In genomic region chr16:56225013-56225742, GRCh38 we compare ENCODE assay signal across 17 cellular contexts. TPM values are rescaled to one million over a fixed set of nuclear protein-coding genes. Genes with fewer than 3 reads are reported as not detected.
DNase-seq lines count a peak whose midpoint lies in the region; ATAC-seq and TF ChIP-seq lines count a peak whose summit lies in the region.
"Had no signal": no experiment of that assay in that cellular context is flagged by ENCODE, and none has a peak within 500 bp of the region (broad histone marks: within the 10 kb centered on the region; RNA-seq: fewer than 3 reads in every experiment).

No MANE protein-coding gene starts in this region.

- H3K9ac ChIP-seq in parathyroid adenoma (no peak overlapping the region), PC-3 (ENCODE audit: low read length) (no peak overlapping the region)

- H3K27ac ChIP-seq in parathyroid adenoma (peak overlapping the region; percentile 43), PC-3 (ENCODE audit: low read length) (no peak overlapping the region)

- ATAC-seq in activated CD8-positive, alpha-beta T cell treated with anti-CD3 and anti-CD28 coated beads, Interleukin-2, amount 10 ng/mL, durations not matched to agents 7 days and 5 days = peak; percentile 45
- no peak for ATAC-seq in activated CD8-positive, alpha-beta T cell treated with anti-CD3 and anti-CD28 coated beads for 36 hours
- peak; percentile 32 for ATAC-seq in central memory CD8-positive, alpha-beta T cell (replicated peaks; ENCODE audit: extremely low read depth, poor library complexity, severe bottlenecking)
- ATAC-seq in PC-3 = no peak
- ATAC-seq: Panc1 had no signal

- H3K4me2 ChIP-seq in parathyroid adenoma (ENCODE audit: low read length) (no peak overlapping the region), PC-3 (ENCODE audit: low read length) (no peak overlapping the region)

- CTCF ChIA-PET in activated CD8-positive, alpha-beta T cell treated with anti-CD3 and anti-CD28 coated beads, Interleukin-2, amount 10 ng/mL, durations not matched to agents 7 days and 5 days (lab: Charles Lee) = interaction anchor here (0.9 to 1.2 kb wide), 3 partner anchors 16 to 24 kb away, joined by 3 to 4 read pairs (median 4); no protein-coding TSS in a partner anchor
- CTCF ChIA-PET in activated CD8-positive, alpha-beta T cell treated with anti-CD3 and anti-CD28 coated beads for 36 hours (lab: Charles Lee) = interaction anchor here (1.6 kb wide), 2 partner anchors 23 to 184 kb away, joined by 4 read pairs; no protein-coding TSS in a partner anchor
- CTCF ChIA-PET in PC-3 (lab: Charles Lee) = no interaction called here

- peaks cover 33% of the 10 kb centered on the region for H3K4me1 Mint-ChIP-seq in activated CD8-positive, alpha-beta T cell treated with anti-CD3 and anti-CD28 coated beads, Interleukin-2, amount 10 ng/mL, durations not matched to agents 7 days and 5 days (ENCODE audit: low read depth)
- peaks cover 25% of the 10 kb centered on the region for H3K4me1 Mint-ChIP-seq in activated CD8-positive, alpha-beta T cell treated with anti-CD3 and anti-CD28 coated beads for 36 hours (ENCODE audit: low read depth)
- H3K4me1 Mint-ChIP-seq in central memory CD8-positive, alpha-beta T cell = peaks cover 45% of the 10 kb centered on the region

- no peak overlapping the region for H3K4me3 ChIP-seq in parathyroid adenoma (ENCODE audit: low read depth, low read length)
- no peak overlapping the region for H3K4me3 ChIP-seq in PC-3 (ENCODE audit: low read length)

- H3K9me3 ChIP-seq in parathyroid adenoma (ENCODE audit: control insufficient read depth, low read length) (no peaks in the 10 kb centered on the region), PC-3 (ENCODE audit: low read length) (no peaks in the 10 kb centered on the region)

- intact Hi-C loops in activated CD8-positive, alpha-beta T cell treated with anti-CD3 and anti-CD28 coated beads for 36 hours (cut with micrococcal nuclease) = no loop called here
- intact Hi-C loops in PC-3 (cut with micrococcal nuclease) = no loop called here

- H3K36me3 ChIP-seq in parathyroid adenoma (ENCODE audit: control insufficient read depth, insufficient read depth, low read length) (no peaks in the 10 kb centered on the region), PC-3 (ENCODE audit: low read depth, low read length) (no peaks in the 10 kb centered on the region)

- no peaks in the 10 kb centered on the region for H3K36me3 Mint-ChIP-seq in activated CD8-positive, alpha-beta T cell treated with anti-CD3 and anti-CD28 coated beads, Interleukin-2, amount 10 ng/mL, durations not matched to agents 7 days and 5 days (ENCODE audit: low read depth)
- H3K36me3 Mint-ChIP-seq in activated CD8-positive, alpha-beta T cell treated with anti-CD3 and anti-CD28 coated beads for 36 hours (ENCODE audit: low read depth) = no peaks in the 10 kb centered on the region
- no peaks in the 10 kb centered on the region for H3K36me3 Mint-ChIP-seq in central memory CD8-positive, alpha-beta T cell (ENCODE audit: insufficient read depth)

- H3K79me2 ChIP-seq in parathyroid adenoma (peaks cover 19% of the 10 kb centered on the region), PC-3 (ENCODE audit: low read length) (no peaks in the 10 kb centered on the region)

- POLR2A ChIA-PET in activated CD8-positive, alpha-beta T cell treated with anti-CD3 and anti-CD28 coated beads, Interleukin-2, amount 10 ng/mL, durations not matched to agents 7 days and 5 days (lab: Charles Lee) = no interaction called here
- POLR2A ChIA-PET in activated CD8-positive, alpha-beta T cell treated with anti-CD3 and anti-CD28 coated beads for 36 hours (lab: Charles Lee) = no interaction called here
- POLR2A ChIA-PET in PC-3 (lab: Charles Lee; ENCODE audit: unreplicated experiment) = no interaction called here

- no peak overlapping the region for H3K4me3 Mint-ChIP-seq in activated CD8-positive, alpha-beta T cell treated with anti-CD3 and anti-CD28 coated beads, Interleukin-2, amount 10 ng/mL, durations not matched to agents 7 days and 5 days
- H3K4me3 Mint-ChIP-seq in activated CD8-positive, alpha-beta T cell treated with anti-CD3 and anti-CD28 coated beads for 36 hours = no peak overlapping the region
- H3K4me3 Mint-ChIP-seq in central memory CD8-positive, alpha-beta T cell = peak overlapping the region; percentile 23
- H3K4me3 Mint-ChIP-seq: CD4-positive, alpha-beta T cell had no signal

- TF ChIP-seq CTCF in activated CD8-positive, alpha-beta T cell treated with anti-CD3 and anti-CD28 coated beads for 36 hours (IDR thresholded peaks at IDR 0.05) = no peak
- TF ChIP-seq CTCF in parathyroid adenoma (IDR thresholded peaks at IDR 0.05) (no peak), PC-3 (conservative IDR thresholded peaks at IDR 0.05; ENCODE audit: low read depth, low read length) (no peak)

- H3F3A ChIP-seq in PC-3 (ENCODE audit: low read length, unreplicated experiment) = no peaks in the 10 kb centered on the region

- peaks cover 13% of the 10 kb centered on the region for H3K27me3 Mint-ChIP-seq in activated CD8-positive, alpha-beta T cell treated with anti-CD3 and anti-CD28 coated beads, Interleukin-2, amount 10 ng/mL, durations not matched to agents 7 days and 5 days (ENCODE audit: low read depth)
- H3K27me3 Mint-ChIP-seq in activated CD8-positive, alpha-beta T cell treated with anti-CD3 and anti-CD28 coated beads for 36 hours = peaks cover 5% of the 10 kb centered on the region
- no peaks in the 10 kb centered on the region for H3K27me3 Mint-ChIP-seq in central memory CD8-positive, alpha-beta T cell
- H3K27me3 Mint-ChIP-seq: CD4-positive, alpha-beta T cell had no signal

- H2AFZ ChIP-seq in parathyroid adenoma (no peak overlapping the region), PC-3 (ENCODE audit: low read length) (no peak overlapping the region)

- DNase-seq in activated CD8-positive, alpha-beta T cell treated with anti-CD3 and anti-CD28 coated beads, Interleukin-2, amount 10 ng/mL, durations not matched to agents 7 days and 5 days = no peak
- DNase-seq in activated CD8-positive, alpha-beta T cell treated with anti-CD3 and anti-CD28 coated beads for 36 hours = no peak
- DNase-seq in NCI-H1694 (lab: John Stamatoyannopoulos, UW) = peak; percentile 28
- no peak for DNase-seq in central memory CD8-positive, alpha-beta T cell (ENCODE audit: low spot score in 2 of 2)
- DNase-seq in Kasumi-1 (lab: John Stamatoyannopoulos, UW) = no peak
- no peak for DNase-seq in PC-3
- no peak for DNase-seq in SK-N-DZ (ENCODE audit: low spot score)
- DNase-seq: AML-193; CD4-positive, alpha-beta T cell; EL; Karpas-422; NCI-H1417 treated with DMSO at 0.1 percent for 48 hours; NCI-H2081; NCI-H2227 treated with DMSO at 0.1 percent for 48 hours; NCI-H526 had no signal

- H3K9me2 ChIP-seq in PC-3 (replicated peaks; ENCODE audit: low read length) = no peaks in the 10 kb centered on the region

- no peaks in the 10 kb centered on the region for H3K9me3 Mint-ChIP-seq in activated CD8-positive, alpha-beta T cell treated with anti-CD3 and anti-CD28 coated beads, Interleukin-2, amount 10 ng/mL, durations not matched to agents 7 days and 5 days (ENCODE audit: insufficient read depth)
- H3K9me3 Mint-ChIP-seq in activated CD8-positive, alpha-beta T cell treated with anti-CD3 and anti-CD28 coated beads for 36 hours = no peaks in the 10 kb centered on the region
- H3K9me3 Mint-ChIP-seq in central memory CD8-positive, alpha-beta T cell = no peaks in the 10 kb centered on the region
- H3K9me3 Mint-ChIP-seq: CD4-positive, alpha-beta T cell had no signal

- H3K4me1 ChIP-seq in parathyroid adenoma (peaks cover 25% of the 10 kb centered on the region), PC-3 (ENCODE audit: insufficient read depth, low read length) (no peaks in the 10 kb centered on the region)

- H3K27ac Mint-ChIP-seq in activated CD8-positive, alpha-beta T cell treated with anti-CD3 and anti-CD28 coated beads, Interleukin-2, amount 10 ng/mL, durations not matched to agents 7 days and 5 days = no peak overlapping the region
- H3K27ac Mint-ChIP-seq in activated CD8-positive, alpha-beta T cell treated with anti-CD3 and anti-CD28 coated beads for 36 hours = no peak overlapping the region
- H3K27ac Mint-ChIP-seq in central memory CD8-positive, alpha-beta T cell (ENCODE audit: low read depth) = peak overlapping the region; percentile 66

- H4K20me1 ChIP-seq in PC-3 (ENCODE audit: low read length) = no peaks in the 10 kb centered on the region

- BruUV-seq in PC-3 (replicated peaks; lab: Mats Ljungman, UMichigan) = no TSS peak

- H3K27me3 ChIP-seq in parathyroid adenoma (ENCODE audit: control insufficient read depth, insufficient read depth, low read length) = no peaks in the 10 kb centered on the region
- no peaks in the 10 kb centered on the region for H3K27me3 ChIP-seq in PC-3 (ENCODE audit: low read length)

RNA-seq across cellular contexts. Expression of gene GNAO1, which starts 33.9 kb away (rescaled TPM):
- 1 to 10 TPM; 2.7 TPM for total RNA-seq in activated CD8-positive, alpha-beta T cell treated with anti-CD3 and anti-CD28 coated beads, Interleukin-2, amount 10 ng/mL, durations not matched to agents 7 days and 5 days
- 1 to 10 TPM; 2.3 to 2.4 TPM for total RNA-seq in activated CD8-positive, alpha-beta T cell treated with anti-CD3 and anti-CD28 coated beads for 36 hours
- total RNA-seq in PC-3 (2014; rRNA removed) = not detected in 2 replicates
- polyA plus RNA-seq in SK-N-DZ (2014; cell fraction: cytosol; rRNA removed) = 12.0 and 12.6 TPM in 2 replicates
- polyA plus RNA-seq in SK-N-DZ (2014; cell fraction: nucleus; rRNA removed) = 8.0 and 22.4 TPM in 2 replicates

Comparison
In these comparisons a context has a peak if more than half of its experiments do, and no peak if none do; other contexts are left out.
1. ATAC-seq: peak in activated CD8-positive, alpha-beta T cell treated with anti-CD3 and anti-CD28 coated beads, Interleukin-2, amount 10 ng/mL, durations not matched to agents 7 days and 5 days (single experiment) and central memory CD8-positive, alpha-beta T cell (single experiment); none in activated CD8-positive, alpha-beta T cell treated with anti-CD3 and anti-CD28 coated beads for 36 hours (single experiment) and PC-3 (single experiment).